In the genomic region with DNA sequence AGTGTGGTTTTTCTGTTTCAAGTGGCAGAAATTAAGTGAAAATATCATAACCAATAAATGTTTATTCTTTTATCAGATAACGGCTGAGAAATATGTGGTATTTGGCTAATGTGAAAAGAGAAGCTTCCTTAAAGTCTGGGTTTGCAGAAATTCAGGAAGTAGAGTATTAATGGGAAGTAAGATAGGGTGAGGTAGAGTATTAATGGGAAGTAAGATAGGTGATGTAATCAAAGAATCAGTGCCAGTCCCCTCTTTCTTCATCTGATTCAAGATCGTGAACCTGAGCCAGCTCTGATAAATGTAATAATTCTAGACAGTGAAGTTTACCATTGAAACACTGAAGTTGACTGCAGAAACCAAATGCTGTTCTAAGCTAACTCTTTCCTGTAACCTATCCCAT, we compare ENCODE assay signal across 22 cellular contexts. TPM values are rescaled to one million over a fixed set of nuclear protein-coding genes. Genes with fewer than 3 reads are reported as not detected.
"Had no signal": no experiment of that assay in that cellular context is flagged by ENCODE, and none has a peak within 500 bp of the region (broad histone marks: within the 10 kb centered on the region; RNA-seq: fewer than 3 reads in every experiment).

No MANE protein-coding gene starts in this region.

- H3K9ac ChIP-seq: parathyroid adenoma had no signal

- H3K79me2 ChIP-seq: parathyroid adenoma had no signal

- H3K4me1 ChIP-seq: parathyroid adenoma, psoas muscle, right lobe of liver, testis had no signal

- H3K27ac ChIP-seq: parathyroid adenoma, psoas muscle, right lobe of liver, testis, tibial nerve had no signal

- H3K4me3 ChIP-seq: gastroesophageal sphincter, psoas muscle, right lobe of liver, spleen, testis, tibial nerve had no signal

- H3K36me3 ChIP-seq: gastroesophageal sphincter, right lobe of liver, spleen, tibial nerve had no signal

- H3K9me3 ChIP-seq: gastroesophageal sphincter, psoas muscle, right lobe of liver, spleen, testis, tibial nerve had no signal

- ATAC-seq: esophagus mucosa; gastroesophageal sphincter; left lobe of liver; psoas muscle; stimulated activated memory B cell treated with anti-CD40 and anti-IgM and Interleukin-4, amounts not matched to agents 10 μg/mL and 1 μg/mL and 100 μg/mL, for 72 hours had no signal

- H2AFZ ChIP-seq: parathyroid adenoma had no signal

- H3K27me3 ChIP-seq: gastroesophageal sphincter, right lobe of liver, spleen, testis, tibial nerve had no signal

- DNase-seq: cortex of kidney; effector memory CD4-positive, alpha-beta T cell; foreskin fibroblast; glutamatergic neuron; islet precursor cell; midbrain; naive B cell; occipital lobe; psoas muscle; retina; right lobe of liver; spleen; stimulated activated CD4-positive, alpha-beta T cell treated with anti-CD3 and anti-CD28 coated beads, Interleukin-15, amount 100 ng/mL, for 24 hours; stimulated activated CD4-positive, alpha-beta T cell treated with anti-CD3 and anti-CD28 coated beads, Interleukin-1b, Interleukin-23, amount 100 ng/mL, for 48 hours; stimulated activated CD4-positive, alpha-beta T cell treated with anti-CD3 and anti-CD28 coated beads, Interleukin-4, amount 100 ng/mL, for 24 hours; testis had no signal

RNA-seq across cellular contexts. Expression of a gene that starts 30.9 kb away (rescaled TPM):
- total RNA-seq: left lobe of liver had no signal
